Comparison of ENCODE assay signal across 8 cellular contexts in genomic region chr14:85531594-85532391, GRCh38. TPM values are rescaled to one million over a fixed set of nuclear protein-coding genes. Genes with fewer than 3 reads are reported as not detected.
A peak's percentile ranks its signal among the peaks of the same experiment; 100 is the strongest.
DNase-seq lines count a peak whose midpoint lies in the region; ATAC-seq and TF ChIP-seq lines count a peak whose summit lies in the region.

No MANE protein-coding gene starts in this region.

- H3K4me3 ChIP-seq in GM23338 (peak overlapping the region; percentile 83), Peyer's patch (peak overlapping the region; percentile 18 to 57 (median 37))

- no peaks in the 10 kb centered on the region for H3K36me3 ChIP-seq in GM23338 (ENCODE audit: insufficient read depth)
- H3K36me3 ChIP-seq in Peyer's patch = no peaks in the 10 kb centered on the region

- H3F3A ChIP-seq in GM23338 (replicated peaks; ENCODE audit: low read depth) = peaks cover 3% of the 10 kb centered on the region; the same call in 1 of the 2 replicates

- ATAC-seq in GM23338 (peak; percentile 6), GM19455 (IDR thresholded peaks at IDR 0.05; ENCODE audit: unreplicated experiment) (no peak)

- no peak overlapping the region for H3K27ac ChIP-seq in GM23338 (ENCODE audit: low read depth)
- peak overlapping the region in 3 of 4 donors; percentile 39 to 63 (median 59) for H3K27ac ChIP-seq in Peyer's patch

- peak overlapping the region; percentile 95 for H2AFZ ChIP-seq in GM23338

- H3K27me3 ChIP-seq in GM23338 (ENCODE audit: insufficient read depth) (peaks cover 83% of the 10 kb centered on the region), Peyer's patch (peaks cover 0 to 31% of the 10 kb centered on the region in 2 donors)

- peaks cover 9% of the 10 kb centered on the region; the same call in 1 of the 2 replicates for H3K79me2 ChIP-seq in GM23338 (replicated peaks; ENCODE audit: insufficient read depth)

- peak; percentile 84 for DNase-seq in GM23338 (ENCODE audit: low spot score)
- DNase-seq in Peyer's patch = peak in 2 of 3 donors; percentile 53 to 55
- peak; percentile 64 to 76 for DNase-seq in erythroblast (lab: John Stamatoyannopoulos, UW)
- DNase-seq in mesenteric fat pad (ENCODE audit: low spot score) = peak; percentile 90
- DNase-seq in type B pancreatic cell (ENCODE audit: extremely low spot score, unreplicated experiment) = peak; percentile 76
- no peak for DNase-seq in cerebellar cortex (ENCODE audit: low spot score)
- no peak for DNase-seq in GDM1 (lab: John Stamatoyannopoulos, UW)

- H3K4me2 ChIP-seq in GM23338 = peak overlapping the region; percentile 98

- H3K4me3 Mint-ChIP-seq in GM23338 (peak overlapping the region; percentile 75), type B pancreatic cell (peak overlapping the region; percentile 97)

- H3K27me3 Mint-ChIP-seq in GM23338 (ENCODE audit: insufficient read depth, low read depth, poor library complexity) (peaks cover 72% of the 10 kb centered on the region), type B pancreatic cell (peaks cover 85% of the 10 kb centered on the region)

- H3K9me3 Mint-ChIP-seq in GM23338 (no peaks in the 10 kb centered on the region; the same call in 2 of the 3 replicates), type B pancreatic cell (no peaks in the 10 kb centered on the region)

- TF ChIP-seq POLR2A in Peyer's patch (IDR thresholded peaks at IDR 0.05) = no peak
- TF ChIP-seq POLR2A in erythroblast (IDR thresholded peaks at IDR 0.05; ENCODE audit: low read length) = no peak

- peaks cover 50% of the 10 kb centered on the region for H3K4me1 ChIP-seq in GM23338 (ENCODE audit: insufficient read depth)
- H3K4me1 ChIP-seq in Peyer's patch = peaks cover 0 to 41% (median 0%) of the 10 kb centered on the region in 4 donors

- H3K9me2 ChIP-seq in GM23338 (ENCODE audit: insufficient read depth) = no peaks in the 10 kb centered on the region

- H3K9me3 ChIP-seq in Peyer's patch = no peaks in the 10 kb centered on the region

- TF ChIP-seq CTCF in GM23338 (conservative IDR thresholded peaks at IDR 0.05; ENCODE audit: low read depth in 2 of 2) (peak in 1 of 2 experiments; percentile 25; a peak in 1 of 4 replicates), Peyer's patch (IDR thresholded peaks at IDR 0.05) (no peak), type B pancreatic cell (conservative IDR thresholded peaks at IDR 0.05) (peak; percentile 14)

- H3K4me1 Mint-ChIP-seq in GM23338 (peaks cover 60% of the 10 kb centered on the region), type B pancreatic cell (ENCODE audit: unreplicated experiment) (peaks cover 28% of the 10 kb centered on the region)

- H4K20me1 ChIP-seq in GM23338 (replicated peaks; ENCODE audit: insufficient read depth) = no peaks in the 10 kb centered on the region

- no peak overlapping the region for H3K27ac Mint-ChIP-seq in GM23338
- peak overlapping the region; percentile 50 for H3K27ac Mint-ChIP-seq in type B pancreatic cell

- H3K36me3 Mint-ChIP-seq in GM23338 (ENCODE audit: low read depth) (no peaks in the 10 kb centered on the region), type B pancreatic cell (no peaks in the 10 kb centered on the region)

TF ChIP-seq in GM23338, 12 proteins besides CTCF, POLR2A, EP300 and RAD21:
- peak; percentile 55 for TF ChIP-seq EZH2 (IDR thresholded peaks at IDR 0.05; ENCODE audit: low read depth, unreplicated experiment)
- no peak for TF ChIP-seq ZNF114 (CRISPR knock-in tag; IDR thresholded peaks at IDR 0.05)

RNA-seq across cellular contexts. Expression of gene FLRT2, which starts 1.8 kb away (rescaled TPM):
- total RNA-seq in GM23338 (2014; rRNA removed; shearing (Covaris generic)) = 5.4 and 7.4 TPM in 2 replicates
- polyA plus RNA-seq in GM23338 (2016; fragmentation: Nextera tagmentation; extraction: Ambion mirVana) = 3.8 and 4.3 TPM in 2 replicates
- total RNA-seq in Peyer's patch (1 to 10 TPM; 1.1 to 4.8 (median 2.2) TPM), mesenteric fat pad (20.0 TPM), type B pancreatic cell (ENCODE audit: low replicate concordance) (30.3 and 127 TPM in 2 replicates)

Comparison
In these comparisons a context has a peak if more than half of its experiments do, and no peak if none do; other contexts are left out.
1. DNase-seq: peak in GM23338 (single experiment), Peyer's patch (2 of 3), erythroblast (2 of 2), mesenteric fat pad (single experiment) and type B pancreatic cell (single experiment); none in cerebellar cortex (single experiment) and GDM1 (single experiment).